ENCODE assay signal across 9 cellular contexts in genomic region chr20:1022871-1023270, GRCh38. TPM values are rescaled to one million over a fixed set of nuclear protein-coding genes. Genes with fewer than 3 reads are reported as not detected.
"Had no signal": no experiment of that assay in that cellular context is flagged by ENCODE, and none has a peak within 500 bp of the region (broad histone marks: within the 10 kb centered on the region; RNA-seq: fewer than 3 reads in every experiment).

No MANE protein-coding gene starts in this region.

- DNase-seq: GDM1, GF-D8 had no signal

- FAIRE-seq: G401.6, GM12878, GM12891, GM12892, GM18507, GM19239 had no signal

- H3K4me3 ChIP-seq: GM12878 had no signal

- ATAC-seq: GM12878 had no signal

RNA-seq across cellular contexts. Expression of gene RSPO4, which starts 20.8 kb away (rescaled TPM):
- total RNA-seq: G401, GM12878 had no signal
